11 cellular contexts compared by ENCODE assay signal in the genomic region with DNA sequence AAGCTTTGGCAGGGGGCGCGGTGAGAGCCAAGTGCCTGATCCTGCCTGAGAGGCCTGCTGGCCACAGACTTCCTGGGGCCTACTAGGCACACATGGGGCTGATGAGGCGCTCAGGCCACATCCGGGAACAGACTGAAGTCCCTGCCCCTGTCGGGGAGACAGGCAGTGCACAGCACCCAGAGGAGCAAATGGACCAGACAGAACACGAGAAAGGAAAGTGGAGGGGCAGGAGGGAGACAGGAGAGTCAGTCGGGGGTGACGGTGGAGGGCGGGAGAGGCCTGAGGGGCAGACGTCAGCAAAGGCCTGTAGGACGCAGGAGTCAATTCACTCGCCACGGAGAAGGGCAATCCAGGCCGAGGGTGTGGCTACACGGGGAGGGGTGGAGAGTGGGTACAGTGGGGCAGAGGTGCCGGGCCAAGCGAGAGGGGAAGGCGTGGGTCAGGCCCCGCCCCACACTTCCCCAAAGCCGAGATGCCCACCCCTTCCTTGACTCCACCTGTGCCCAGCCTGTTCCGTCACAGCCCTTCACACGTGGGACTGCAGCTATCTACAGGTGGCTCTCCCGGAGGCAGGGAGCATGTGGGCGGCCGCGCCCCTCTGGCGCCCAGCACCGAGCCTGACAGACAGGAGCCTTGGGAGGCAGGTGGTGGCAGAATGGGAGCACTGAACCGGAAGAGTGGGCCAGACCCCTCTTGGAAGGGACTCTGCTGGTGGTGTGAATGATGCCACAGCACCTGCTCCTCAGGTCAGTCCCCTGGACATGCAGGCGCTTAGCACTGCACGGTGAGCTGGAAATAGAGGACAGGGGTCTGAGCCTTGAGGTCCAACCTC. TPM values are rescaled to one million over a fixed set of nuclear protein-coding genes. Genes with fewer than 3 reads are reported as not detected.
DNase-seq lines count a peak whose midpoint lies in the region; ATAC-seq, FAIRE-seq and TF ChIP-seq lines count a peak whose summit lies in the region.
"Had no signal": no experiment of that assay in that cellular context is flagged by ENCODE, and none has a peak within 500 bp of the region (broad histone marks: within the 10 kb centered on the region; RNA-seq: fewer than 3 reads in every experiment).

No MANE protein-coding gene starts in this region.

- ATAC-seq in HG02981 (IDR thresholded peaks at IDR 0.05; ENCODE audit: unreplicated experiment), result no peak

- TF ChIP-seq CTCF in Caco-2 (IDR thresholded peaks at IDR 0.05; ENCODE audit: insufficient read depth in 1 of 2, low read depth in 1 of 2, low read length in 1 of 2, severe bottlenecking in 1 of 2, unreplicated experiment in 1 of 2) (no peak), Peyer's patch (IDR thresholded peaks at IDR 0.05) (no peak), chondrocyte (IDR thresholded peaks at IDR 0.05) (no peak), neural crest cell (conservative IDR thresholded peaks at IDR 0.05) (no peak)

- DNase-seq in Caco-2 (no peak), Peyer's patch (peak in 2 of 3 donors; percentile 61 to 80), chondrocyte (ENCODE audit: low spot score) (peak; percentile 90), neural crest cell (ENCODE audit: low read depth, low spot score) (no peak), NCI-H82 (lab: John Stamatoyannopoulos, UW) (no peak), RCC 7860 (ENCODE audit: low spot score) (no peak), NCI-H774 (lab: John Stamatoyannopoulos, UW) (no peak)
- DNase-seq: EL had no signal

- CTCF ChIA-PET in Caco-2 (lab: Charles Lee), result no interaction called here

- H3K27me3 ChIP-seq in Caco-2 (replicated peaks; ENCODE audit: control insufficient read depth, insufficient read depth, low read length), result no peaks in the 10 kb centered on the region
- no peaks in the 10 kb centered on the region for H3K27me3 ChIP-seq in Peyer's patch
- H3K27me3 ChIP-seq: adrenal gland had no signal

- H3K4me3 ChIP-seq in Caco-2 (ENCODE audit: low read depth, low read length) (no peak overlapping the region), Peyer's patch (no peak overlapping the region)
- H3K4me3 ChIP-seq: adrenal gland had no signal

- intact Hi-C loops in Caco-2 (cut with micrococcal nuclease; ENCODE audit: unreplicated experiment), result no loop called here

- H3K9me3 ChIP-seq in Caco-2, result no peaks in the 10 kb centered on the region
- H3K9me3 ChIP-seq in Peyer's patch, result no peaks in the 10 kb centered on the region
- H3K9me3 ChIP-seq: adrenal gland had no signal

- H3K36me3 Mint-ChIP-seq in Caco-2 (ENCODE audit: insufficient read depth, unreplicated experiment), result peaks cover 89% of the 10 kb centered on the region
- peaks cover 39% of the 10 kb centered on the region for H3K36me3 Mint-ChIP-seq in chondrocyte (ENCODE audit: low read depth)
- H3K36me3 Mint-ChIP-seq in neural crest cell (ENCODE audit: low read depth), result peaks cover 8% of the 10 kb centered on the region

- POLR2A ChIA-PET in Caco-2 (lab: Charles Lee), result no interaction called here

- no peaks in the 10 kb centered on the region for H3K4me1 Mint-ChIP-seq in Caco-2 (ENCODE audit: low read depth, unreplicated experiment)
- no peaks in the 10 kb centered on the region for H3K4me1 Mint-ChIP-seq in chondrocyte (ENCODE audit: low read depth)
- H3K4me1 Mint-ChIP-seq in neural crest cell, result no peaks in the 10 kb centered on the region

- H3K4me1 ChIP-seq in Caco-2, result no peaks in the 10 kb centered on the region
- H3K4me1 ChIP-seq in Peyer's patch, result peaks cover 0 to 13% (median 0%) of the 10 kb centered on the region in 4 donors

- no peak overlapping the region for H3K4me3 Mint-ChIP-seq in Caco-2 (ENCODE audit: unreplicated experiment)
- no peak overlapping the region for H3K4me3 Mint-ChIP-seq in chondrocyte (ENCODE audit: unreplicated experiment)
- no peak overlapping the region for H3K4me3 Mint-ChIP-seq in neural crest cell

- peak overlapping the region; percentile 19 for H3K27ac Mint-ChIP-seq in Caco-2 (ENCODE audit: unreplicated experiment)
- peak overlapping the region; percentile 75 for H3K27ac Mint-ChIP-seq in chondrocyte (ENCODE audit: unreplicated experiment)
- peak overlapping the region; percentile 50 for H3K27ac Mint-ChIP-seq in neural crest cell (ENCODE audit: unreplicated experiment)

- H3K27me3 Mint-ChIP-seq in Caco-2 (ENCODE audit: insufficient read depth, unreplicated experiment) (no peaks in the 10 kb centered on the region), chondrocyte (ENCODE audit: low read depth) (no peaks in the 10 kb centered on the region), neural crest cell (ENCODE audit: low read depth) (no peaks in the 10 kb centered on the region)

- H3K9me3 Mint-ChIP-seq in Caco-2 (ENCODE audit: unreplicated experiment) (no peaks in the 10 kb centered on the region), chondrocyte (ENCODE audit: low read depth) (no peaks in the 10 kb centered on the region), neural crest cell (no peaks in the 10 kb centered on the region)

- no peak for TF ChIP-seq POLR2A in Peyer's patch (IDR thresholded peaks at IDR 0.05)

- no TSS peak for BruUV-seq in Caco-2 (replicated peaks; lab: Mats Ljungman, UMichigan)

- FAIRE-seq in RCC 7860 (lab: Jason Lieb, UNC), result no peak
- FAIRE-seq: islet of Langerhans had no signal

- peak overlapping the region in 2 of 4 donors; percentile 8 to 48 for H3K27ac ChIP-seq in Peyer's patch
- H3K27ac ChIP-seq: adrenal gland had no signal

- H3K36me3 ChIP-seq in Caco-2 (ENCODE audit: control insufficient read depth, insufficient read depth, low read length) (peaks cover 5% of the 10 kb centered on the region), Peyer's patch (peaks cover 0 to 98% (median 0%) of the 10 kb centered on the region in 3 donors)

RNA-seq across cellular contexts. Expression of gene NOP14, which starts 20.5 kb away (rescaled TPM):
- 55.2 and 60.5 TPM in 2 replicates for total RNA-seq in Caco-2 (2022)
- total RNA-seq in Peyer's patch, result 10 to 100 TPM; 13.0 to 76.7 (median 18.6) TPM
- 22.2 to 23.9 TPM (median 22.7 TPM) in 3 replicates for total RNA-seq in chondrocyte
- total RNA-seq in neural crest cell, result 46.6 and 49.2 TPM in 2 replicates

RNA-seq across cellular contexts. Expression of gene GRK4, which starts 20.6 kb away (rescaled TPM):
- 6.8 and 7.1 TPM in 2 replicates for total RNA-seq in Caco-2 (2022)
- total RNA-seq in Peyer's patch, result 10 to 100 TPM in 1 of 4 donors, 1 to 10 TPM in 2, under 1 TPM in 1; 0.95 to 17.3 (median 1.5) TPM
- total RNA-seq in chondrocyte, result 12.0 to 13.4 TPM (median 12.8 TPM) in 3 replicates
- 8.9 and 11.6 TPM in 2 replicates for total RNA-seq in neural crest cell

Comparison
In these comparisons a context has a peak if more than half of its experiments do, and no peak if none do; other contexts are left out.
1. DNase-seq: peak in Peyer's patch (2 of 3) and chondrocyte (single experiment); none in Caco-2 (0 of 2), neural crest cell (single experiment), NCI-H82 (single experiment), RCC 7860 (single experiment) and NCI-H774 (single experiment).
2. H3K27ac Mint-ChIP-seq: peak in every context shown above with its lines; median percentile 75 in chondrocyte; 50 in neural crest cell; 19 in Caco-2.